24 cellular contexts compared by ENCODE assay signal in the genomic region with DNA sequence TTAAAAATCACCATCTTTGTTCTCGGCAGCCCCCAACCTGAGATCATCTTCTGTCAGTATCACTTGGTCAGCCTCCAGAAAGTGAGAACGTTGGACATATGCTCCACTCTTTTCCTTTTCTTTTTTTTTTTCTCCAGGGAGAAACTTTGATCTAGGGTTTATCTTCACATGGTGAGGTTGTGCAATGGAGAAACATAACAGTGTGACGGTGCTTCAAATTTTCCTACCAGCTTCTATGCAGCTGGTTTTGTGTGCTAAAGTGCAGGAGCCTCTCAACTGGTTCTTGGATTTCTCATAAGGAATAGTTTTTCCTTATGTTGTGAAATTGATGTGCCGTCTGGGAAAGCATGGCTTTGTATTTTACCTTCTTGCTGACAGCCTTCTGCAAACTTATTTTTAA.
A peak's percentile ranks its signal among the peaks of the same experiment; 100 is the strongest.
DNase-seq lines count a peak whose midpoint lies in the region; ATAC-seq, FAIRE-seq and TF ChIP-seq lines count a peak whose summit lies in the region.
"Had no signal": no experiment of that assay in that cellular context is flagged by ENCODE, and none has a peak within 500 bp of the region (broad histone marks: within the 10 kb centered on the region; RNA-seq: fewer than 3 reads in every experiment).

No MANE protein-coding gene starts in this region.

- no peaks in the 10 kb centered on the region for H3K9me3 ChIP-seq in SU-DHL-6 (ENCODE audit: insufficient read depth, low read length)
- no peaks in the 10 kb centered on the region for H3K9me3 ChIP-seq in small intestine (ENCODE audit: control insufficient read depth, low read depth)
- no peaks in the 10 kb centered on the region for H3K9me3 ChIP-seq in body of pancreas
- H3K9me3 ChIP-seq: BLaER1 had no signal

- H3K9ac ChIP-seq in SU-DHL-6 (ENCODE audit: low read length) = peak overlapping the region; percentile 57
- H3K9ac ChIP-seq: BLaER1 had no signal

- intact Hi-C loops in body of pancreas (cut with DNase I) = no loop called here

- H3F3A ChIP-seq in SU-DHL-6 (ENCODE audit: insufficient read depth) = peaks cover 33% of the 10 kb centered on the region

- H3K4me3 ChIP-seq in SU-DHL-6 (ENCODE audit: insufficient read depth, low read length, poor library complexity, severe bottlenecking) (peak overlapping the region; percentile 52), small intestine (ENCODE audit: low read depth in 1 of 2, low read length in 2 of 2) (no peak overlapping the region), body of pancreas (no peak overlapping the region)
- H3K4me3 ChIP-seq: BLaER1 had no signal

- peak overlapping the region; percentile 99 for H3K4me2 ChIP-seq in SU-DHL-6 (ENCODE audit: low read depth, low read length, poor library complexity, severe bottlenecking)
- H3K4me2 ChIP-seq: BLaER1 had no signal

- no peaks in the 10 kb centered on the region for H3K4me1 Mint-ChIP-seq in activated T-cell treated with anti-CD3 and anti-CD28 coated beads, Interleukin-2, amount 50 U/mL, for 4 hours (ENCODE audit: low read depth)
- H3K4me1 Mint-ChIP-seq: CD4-positive, CD25-positive, alpha-beta regulatory T cell had no signal

- ATAC-seq in left lobe of liver (peak; percentile 58), body of pancreas (no peak)
- ATAC-seq in activated T-cell treated with anti-CD3 and anti-CD28 coated beads, Interleukin-2, amount 50 U/mL, for 4 hours = no peak

- TF ChIP-seq POLR2A in body of pancreas (IDR thresholded peaks at IDR 0.05) = no peak

- no peaks in the 10 kb centered on the region for H4K20me1 ChIP-seq in SU-DHL-6 (ENCODE audit: low read depth, low read length)
- H4K20me1 ChIP-seq: BLaER1 had no signal

- peaks cover 24% of the 10 kb centered on the region for H3K79me2 ChIP-seq in SU-DHL-6 (ENCODE audit: insufficient read depth, low read length)

- H3K9me3 Mint-ChIP-seq in activated T-cell treated with anti-CD3 and anti-CD28 coated beads, Interleukin-2, amount 50 U/mL, for 4 hours = peaks cover 5% of the 10 kb centered on the region

- H3K4me3 Mint-ChIP-seq in activated T-cell treated with anti-CD3 and anti-CD28 coated beads, Interleukin-2, amount 50 U/mL, for 4 hours = no peak overlapping the region
- H3K4me3 Mint-ChIP-seq: CD4-positive, CD25-positive, alpha-beta regulatory T cell had no signal

- 36 to 59% (median 51%) methylated on average over 4 of the region's 4 CpGs for WGBS in small intestine, 3 donors
- WGBS in body of pancreas, 2 donors = 53 to 55% methylated on average over 4 of the region's 4 CpGs

- H3K27ac ChIP-seq in SU-DHL-6 (ENCODE audit: low read depth, low read length) = peak overlapping the region; percentile 93
- H3K27ac ChIP-seq in small intestine (ENCODE audit: low read depth in 1 of 2, low read length in 1 of 2) = no peak overlapping the region
- no peak overlapping the region for H3K27ac ChIP-seq in body of pancreas
- H3K27ac ChIP-seq: BLaER1, RWPE1 had no signal

- H3K9me2 ChIP-seq in SU-DHL-6 (replicated peaks; ENCODE audit: insufficient read depth, low read length) = no peaks in the 10 kb centered on the region

- no peak for FAIRE-seq in small intestine (lab: Jason Lieb, UNC)
- FAIRE-seq: D721Med, GM19239 had no signal

- H2AFZ ChIP-seq in SU-DHL-6 (ENCODE audit: low read depth, low read length, severe bottlenecking) = peak overlapping the region; percentile 67

- H3K36me3 ChIP-seq in SU-DHL-6 (ENCODE audit: low read length) (peaks cover 10% of the 10 kb centered on the region; the same call in 1 of the 2 replicates), small intestine (ENCODE audit: control insufficient read depth in 2 of 2, insufficient read depth in 2 of 2, low read length in 2 of 2) (no peaks in the 10 kb centered on the region), body of pancreas (replicated peaks in 1 of 2; ENCODE audit: insufficient read depth in 1 of 2, low read depth in 2 of 2) (no peaks in the 10 kb centered on the region)
- H3K36me3 ChIP-seq: BLaER1 had no signal

- H3K27me3 ChIP-seq in SU-DHL-6 (ENCODE audit: low read length) = no peaks in the 10 kb centered on the region
- H3K27me3 ChIP-seq in small intestine (ENCODE audit: control insufficient read depth in 2 of 2, insufficient read depth in 2 of 2, low read length in 2 of 2) = no peaks in the 10 kb centered on the region
- no peaks in the 10 kb centered on the region for H3K27me3 ChIP-seq in body of pancreas
- H3K27me3 ChIP-seq: BLaER1 had no signal

- H3K27me3 Mint-ChIP-seq in activated T-cell treated with anti-CD3 and anti-CD28 coated beads, Interleukin-2, amount 50 U/mL, for 4 hours (ENCODE audit: low read depth) = no peaks in the 10 kb centered on the region

- DNase-seq in NCI-H2227 (lab: John Stamatoyannopoulos, UW; ENCODE audit: unreplicated experiment) (peak; percentile 76), left lobe of liver (ENCODE audit: low spot score) (no peak), small intestine (peak; percentile 1), body of pancreas (no peak), mucosa of gallbladder (ENCODE audit: low spot score) (no peak)
- no peak for DNase-seq in activated T-cell treated with anti-CD3 and anti-CD28 coated beads, Interleukin-2, amount 50 U/mL, for 4 hours
- DNase-seq: CD4-positive, CD25-positive, alpha-beta regulatory T cell; H7; KBM-7; MV-4-11; NCI-H1105; NCI-H1436 treated with DMSO at 0.1 percent for 48 hours; NCI-H187 treated with DMSO at 0.1 percent for 48 hours; NCI-H2171 treated with DMSO at 0.1 percent for 48 hours; NCI-H446 treated with DMSO at 0.1 percent for 48 hours; NCI-H526; NCI-H82; NK-92 treated with Interleukin-12 subunit alpha and Interleukin-12 subunit beta, amount 100 ng/mL, for 24 hours; SHP77 had no signal

- TF ChIP-seq CTCF in SU-DHL-6 (IDR thresholded peaks at IDR 0.05; ENCODE audit: insufficient read depth, low read length, poor library complexity, severe bottlenecking) (no peak), body of pancreas (IDR thresholded peaks at IDR 0.05) (no peak)

- H3K4me1 ChIP-seq in small intestine (ENCODE audit: control insufficient read depth in 2 of 2, insufficient read depth in 1 of 2, low read depth in 1 of 2, low read length in 1 of 2) (no peaks in the 10 kb centered on the region), body of pancreas (no peaks in the 10 kb centered on the region)
- H3K4me1 ChIP-seq: BLaER1 had no signal

- H3K36me3 Mint-ChIP-seq in activated T-cell treated with anti-CD3 and anti-CD28 coated beads, Interleukin-2, amount 50 U/mL, for 4 hours (ENCODE audit: insufficient read depth) = no peaks in the 10 kb centered on the region
- H3K36me3 Mint-ChIP-seq: CD4-positive, CD25-positive, alpha-beta regulatory T cell had no signal

Comparison
In these comparisons a context has a peak if more than half of its experiments do, and no peak if none do; other contexts are left out.
1. DNase-seq: peak in NCI-H2227 (single experiment) and small intestine (single experiment); none in left lobe of liver (single experiment), activated T-cell treated with anti-CD3 and anti-CD28 coated beads, Interleukin-2, amount 50 U/mL, for 4 hours (single experiment), body of pancreas (0 of 4) and mucosa of gallbladder (single experiment).